8 cellular contexts compared by ENCODE assay signal in genomic region chr7:70171369-70171768, GRCh38.
"Had no signal": no experiment of that assay in that cellular context is flagged by ENCODE, and none has a peak within 500 bp of the region (broad histone marks: within the 10 kb centered on the region; RNA-seq: fewer than 3 reads in every experiment).

No MANE protein-coding gene starts in this region.

- H3K4me2 ChIP-seq: KMS-11 had no signal

- H3K4me1 ChIP-seq: HAP-1 had no signal

- H3K4me3 ChIP-seq: HAP-1 had no signal

- H3K9ac ChIP-seq: KMS-11 had no signal

- H3K36me3 ChIP-seq: HAP-1 had no signal

- H3K27ac ChIP-seq: KMS-11 had no signal

- ATAC-seq: HCT116 had no signal

- FAIRE-seq: HTR-8/SVneo had no signal

- DNase-seq: GOT3, H7, HFFc6, KBM-7 had no signal
